In genomic region chr2:181944164-181944913, GRCh38 we compare ENCODE assay signal across 1 cellular context.
TF ChIP-seq lines count a peak whose summit lies in the region.

No MANE protein-coding gene starts in this region.

TF ChIP-seq in HepG2, 621 proteins besides CTCF, POLR2A, EP300 and RAD21 (continued from another document and continues in another):
- TF ChIP-seq DZIP1 (CRISPR knock-in tag; IDR thresholded peaks at IDR 0.05), result no peak
- TF ChIP-seq ZNF749 (CRISPR knock-in tag; IDR thresholded peaks at IDR 0.05; ENCODE audit: borderline replicate concordance), result no peak
- TF ChIP-seq SALL1 (CRISPR knock-in tag; IDR thresholded peaks at IDR 0.05), result 0 out of 2 replicates have a peak, but pooled peaks have one; percentile 15
- peak; percentile 86; the same call in 1 of the 2 replicates for TF ChIP-seq SOX5 (CRISPR knock-in tag; IDR thresholded peaks at IDR 0.05; ENCODE audit: borderline replicate concordance)
- no peak for TF ChIP-seq ZNF530 (CRISPR knock-in tag; IDR thresholded peaks at IDR 0.05; ENCODE audit: low read depth)
- TF ChIP-seq ZNF644 (CRISPR knock-in tag; IDR thresholded peaks at IDR 0.05; ENCODE audit: low read depth), result no peak
- TF ChIP-seq ZNF264 (CRISPR knock-in tag; IDR thresholded peaks at IDR 0.05), result no peak
- 0 out of 2 replicates have a peak, but pooled peaks have one; percentile 16 for TF ChIP-seq IKZF5 (CRISPR knock-in tag; IDR thresholded peaks at IDR 0.05)
- TF ChIP-seq CBFB (CRISPR knock-in tag; IDR thresholded peaks at IDR 0.05), result no peak
- peak; percentile 71; the same call in 1 of the 2 replicates for TF ChIP-seq HOMEZ (CRISPR knock-in tag; IDR thresholded peaks at IDR 0.05; ENCODE audit: low read depth)
- TF ChIP-seq CHD4 (IDR thresholded peaks at IDR 0.05; ENCODE audit: borderline replicate concordance, low read length), result peak; percentile 76; the same call in 1 of the 2 replicates
- TF ChIP-seq ZNF441 (CRISPR knock-in tag; IDR thresholded peaks at IDR 0.05; ENCODE audit: borderline replicate concordance), result no peak
- TF ChIP-seq ISL2 (CRISPR knock-in tag; IDR thresholded peaks at IDR 0.05), result peak; percentile 69
- TF ChIP-seq ASH2L (IDR thresholded peaks at IDR 0.05; ENCODE audit: insufficient read length, low read depth, low read length), result peak; percentile 77
- TF ChIP-seq RAD51 (IDR thresholded peaks at IDR 0.05; ENCODE audit: borderline replicate concordance), result no peak
- TF ChIP-seq PREB (CRISPR knock-in tag; IDR thresholded peaks at IDR 0.05), result no peak
- no peak for TF ChIP-seq SKI (IDR thresholded peaks at IDR 0.05; ENCODE audit: partially characterized antibody)
- peak; percentile 53; the same call in 1 of the 2 replicates for TF ChIP-seq EHMT2 (IDR thresholded peaks at IDR 0.05; ENCODE audit: borderline replicate concordance, low read depth, low read length)
- no peak for TF ChIP-seq AGO1 (IDR thresholded peaks at IDR 0.05; ENCODE audit: low read depth, low read length, poor library complexity, severe bottlenecking)
- no peak for TF ChIP-seq DDIT3 (CRISPR knock-in tag; IDR thresholded peaks at IDR 0.05)
- TF ChIP-seq RCOR2 (CRISPR knock-in tag; IDR thresholded peaks at IDR 0.05), result no peak
- TF ChIP-seq ZNF234 (CRISPR knock-in tag; conservative IDR thresholded peaks at IDR 0.05), result no peak
- TF ChIP-seq U2AF2 (IDR thresholded peaks at IDR 0.05; ENCODE audit: low read depth, low read length), result no peak
- no peak for TF ChIP-seq ZFP36 (IDR thresholded peaks at IDR 0.05; ENCODE audit: borderline replicate concordance, low read depth, low read length, partially characterized antibody)
- 0 out of 2 replicates have a peak, but pooled peaks have one; percentile 32 for TF ChIP-seq TGIF2 (CRISPR knock-in tag; IDR thresholded peaks at IDR 0.05)
- TF ChIP-seq SOX13 (IDR thresholded peaks at IDR 0.05), result no peak
- peak in 1 of 2 experiments; percentile 84; a peak in 1 of 4 replicates for TF ChIP-seq SOX13 (CRISPR knock-in tag; conservative IDR thresholded peaks at IDR 0.05 in 1 of 2, IDR thresholded peaks at IDR 0.05 in 1 of 2)
- TF ChIP-seq ZNF558 (CRISPR knock-in tag; IDR thresholded peaks at IDR 0.05; ENCODE audit: borderline replicate concordance), result no peak
- TF ChIP-seq MED8 (CRISPR knock-in tag; IDR thresholded peaks at IDR 0.05; ENCODE audit: insufficient replicate concordance), result no peak
- no peak for TF ChIP-seq ZHX1 (CRISPR knock-in tag; IDR thresholded peaks at IDR 0.05; ENCODE audit: low read depth)
- TF ChIP-seq ZNF512B (CRISPR knock-in tag; IDR thresholded peaks at IDR 0.05; ENCODE audit: borderline replicate concordance), result no peak
- no peak for TF ChIP-seq DMTF1 (CRISPR knock-in tag; IDR thresholded peaks at IDR 0.05)
- TF ChIP-seq KAT2B (IDR thresholded peaks at IDR 0.05; ENCODE audit: borderline replicate concordance, low read depth, low read length), result no peak
- no peak for TF ChIP-seq ZNF484 (CRISPR knock-in tag; IDR thresholded peaks at IDR 0.05; ENCODE audit: borderline replicate concordance, low read depth)
- no peak for TF ChIP-seq KAT7 (CRISPR knock-in tag; IDR thresholded peaks at IDR 0.05; ENCODE audit: borderline replicate concordance)
- TF ChIP-seq TBX2 (CRISPR knock-in tag; IDR thresholded peaks at IDR 0.05; ENCODE audit: borderline replicate concordance), result no peak
- no peak for TF ChIP-seq PAX8 (CRISPR knock-in tag; IDR thresholded peaks at IDR 0.05; ENCODE audit: borderline replicate concordance)
- no peak for TF ChIP-seq NFATC3 (CRISPR knock-in tag; IDR thresholded peaks at IDR 0.05)
- no peak for TF ChIP-seq SP1 (IDR thresholded peaks at IDR 0.05)
- TF ChIP-seq SP1 (CRISPR knock-in tag; IDR thresholded peaks at IDR 0.05), result no peak
- TF ChIP-seq ZNF337 (CRISPR knock-in tag; IDR thresholded peaks at IDR 0.05; ENCODE audit: borderline replicate concordance, low read depth), result no peak
- TF ChIP-seq JARID2 (CRISPR knock-in tag; IDR thresholded peaks at IDR 0.05; ENCODE audit: insufficient replicate concordance), result no peak
- TF ChIP-seq ZNF790 (CRISPR knock-in tag; IDR thresholded peaks at IDR 0.05; ENCODE audit: borderline replicate concordance), result no peak
- no peak for TF ChIP-seq SETDB1 (CRISPR knock-in tag; IDR thresholded peaks at IDR 0.05; ENCODE audit: borderline replicate concordance)
- no peak for TF ChIP-seq E2F5 (CRISPR knock-in tag; conservative IDR thresholded peaks at IDR 0.05)
- TF ChIP-seq RFXANK (CRISPR knock-in tag; IDR thresholded peaks at IDR 0.05), result no peak
- TF ChIP-seq HIC2 (CRISPR knock-in tag; IDR thresholded peaks at IDR 0.05; ENCODE audit: low read depth), result no peak
